In genomic region chr5:35409361-35409760, GRCh38 we compare ENCODE assay signal across 6 cellular contexts.
"Had no signal": no experiment of that assay in that cellular context is flagged by ENCODE, and none has a peak within 500 bp of the region (broad histone marks: within the 10 kb centered on the region; RNA-seq: fewer than 3 reads in every experiment).

No MANE protein-coding gene starts in this region.

- DNase-seq: GDM1, GF-D8 had no signal

- FAIRE-seq: G401.6, GM12891, GM12892, GM19239 had no signal
